In the genomic region with DNA sequence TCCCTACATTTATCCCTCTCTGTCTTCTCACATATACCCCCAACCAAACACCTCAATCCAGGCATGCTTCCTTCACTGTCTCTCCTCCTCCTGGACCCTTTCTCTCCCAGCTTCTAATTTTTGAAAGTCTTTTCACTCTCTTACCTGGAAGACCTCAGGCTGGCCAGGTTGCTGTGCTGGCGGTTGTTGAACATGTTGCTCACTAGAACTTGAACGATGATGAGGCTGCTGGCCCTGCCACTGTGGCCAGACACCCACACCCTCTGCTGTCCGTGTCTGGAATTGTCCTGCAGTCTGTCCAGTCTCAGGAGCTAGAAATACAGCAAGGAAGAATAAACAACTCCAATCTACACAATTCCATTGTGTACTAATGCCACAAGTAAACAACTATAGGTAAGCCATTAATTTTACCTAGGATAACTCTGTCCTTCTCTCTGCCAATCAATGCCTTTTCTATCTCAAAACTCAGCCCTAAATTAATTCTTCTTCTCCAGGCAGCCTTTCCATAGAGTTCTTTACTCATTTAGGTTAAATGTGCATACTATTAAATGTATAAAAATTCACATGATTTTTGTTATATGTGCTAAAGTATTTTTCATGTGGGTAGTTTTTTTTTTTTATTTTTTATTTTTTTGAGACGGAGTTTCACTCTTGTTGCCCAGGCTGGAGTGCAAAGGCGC, we compare ENCODE assay signal across 8 cellular contexts. TPM values are rescaled to one million over a fixed set of nuclear protein-coding genes. Genes with fewer than 3 reads are reported as not detected.
DNase-seq lines count a peak whose midpoint lies in the region; ATAC-seq and TF ChIP-seq lines count a peak whose summit lies in the region.

No MANE protein-coding gene starts in this region.

- no peak for TF ChIP-seq POLR2A in adrenal gland (IDR thresholded peaks at IDR 0.05)

- TF ChIP-seq CTCF in AG09319 (IDR thresholded peaks at IDR 0.05; ENCODE audit: low read depth, low read length) (peak; percentile 85), GM12875 (IDR thresholded peaks at IDR 0.05; ENCODE audit: borderline replicate concordance, insufficient read depth, low read depth, low read length) (peak; percentile 71), adrenal gland (IDR thresholded peaks at IDR 0.05) (peak; percentile 42 to 68 (median 63))

- H3K36me3 ChIP-seq in adrenal gland (replicated peaks in 1 of 2) = peaks cover 0 to 77% of the 10 kb centered on the region in 2 donors

- H3K4me3 ChIP-seq in GM12875 (ENCODE audit: low read depth, low read length) (no peak overlapping the region), adrenal gland (no peak overlapping the region)

- DNase-seq in AG09319 (ENCODE audit: extremely low read depth, low read depth) = no peak
- peak; percentile 70 for DNase-seq in NCI-H2227 (lab: John Stamatoyannopoulos, UW; ENCODE audit: unreplicated experiment)
- DNase-seq in adrenal gland = peak; percentile 55 to 81 (median 67)
- DNase-seq in hepatic stellate cell (ENCODE audit: low spot score) = peak; percentile 51
- DNase-seq in stimulated activated CD8-positive, alpha-beta memory T cell treated with anti-CD3 and anti-CD28 coated beads, Interleukin-4, amount 100 ng/mL, for 48 hours = peak; percentile 27

- ATAC-seq in HG03280 (IDR thresholded peaks at IDR 0.05; ENCODE audit: unreplicated experiment) (no peak), HG03135 (IDR thresholded peaks at IDR 0.05; ENCODE audit: unreplicated experiment) (no peak)

- H3K9me3 ChIP-seq in adrenal gland (replicated peaks in 1 of 3) = no peaks in the 10 kb centered on the region

- H3K27ac ChIP-seq in adrenal gland = no peak overlapping the region

- intact Hi-C loops in adrenal gland (cut with DNase I) = loop anchor here in 1 of 2 donors (10.0 kb wide), 2 partner anchors 102 to 258 kb away; no protein-coding TSS in a partner anchor

- peaks cover 0 to 7% of the 10 kb centered on the region in 2 donors for H3K4me1 ChIP-seq in adrenal gland (replicated peaks in 1 of 2)

- H3K27me3 ChIP-seq in adrenal gland = no peaks in the 10 kb centered on the region

- whole genome bisulfite sequencing in adrenal gland, 4 donors = 48 to 52% (median 50%) methylated on average over 5 of the region's 5 CpGs

RNA-seq across cellular contexts. Expression of gene CTSK, which starts 5.1 kb away (rescaled TPM):
- total RNA-seq in adrenal gland = 10 to 100 TPM in 5 of 8 donors, 1 to 10 TPM in 3; 5.0 to 29.4 (median 11.2) TPM
- polyA plus RNA-seq in adrenal gland = 10 to 100 TPM in 2 of 3 donors, 1 to 10 TPM in 1; 7.9 to 27.4 (median 23.9) TPM

RNA-seq across cellular contexts. Expression of gene CTSS, which starts 47.6 kb away (rescaled TPM):
- 100 to 1,000 TPM in 6 of 8 donors, 10 to 100 TPM in 2; 81.7 to 175 (median 113) TPM for total RNA-seq in adrenal gland
- polyA plus RNA-seq in adrenal gland = 10 to 100 TPM; 12.1 to 36.0 (median 33.4) TPM
